Comparison of ENCODE assay signal across 15 cellular contexts in the genomic region with DNA sequence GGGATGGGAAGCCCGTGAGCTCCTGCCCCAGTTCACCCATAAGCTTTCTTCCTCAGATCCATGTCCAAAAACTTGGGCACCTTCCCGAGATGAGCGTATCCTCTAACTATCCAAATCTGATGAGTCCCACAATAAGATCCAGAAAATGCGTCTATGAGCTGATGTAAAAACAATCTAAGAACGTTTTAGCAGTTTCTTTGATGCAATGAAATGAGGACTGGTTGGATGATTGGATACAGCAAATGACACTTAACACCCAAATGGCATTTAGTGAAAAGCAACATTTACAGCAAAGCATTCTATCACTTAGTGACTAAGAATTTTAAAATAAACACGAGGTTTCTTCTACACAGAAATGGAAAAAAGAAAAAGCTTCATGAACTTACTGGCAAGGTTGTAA.
DNase-seq lines count a peak whose midpoint lies in the region; ATAC-seq and TF ChIP-seq lines count a peak whose summit lies in the region.
"Had no signal": no experiment of that assay in that cellular context is flagged by ENCODE, and none has a peak within 500 bp of the region (broad histone marks: within the 10 kb centered on the region; RNA-seq: fewer than 3 reads in every experiment).

No MANE protein-coding gene starts in this region.

- H3K4me1 ChIP-seq in cardiac muscle cell (ENCODE audit: low read depth) (peaks cover 10% of the 10 kb centered on the region), breast epithelium (peaks cover 0 to 25% of the 10 kb centered on the region in 2 donors), uterus (peaks cover 6 to 13% of the 10 kb centered on the region in 2 donors), tibial nerve (peaks cover 0 to 60% (median 20%) of the 10 kb centered on the region in 4 donors)
- peaks cover 2 to 53% of the 10 kb centered on the region in 2 donors for H3K4me1 ChIP-seq in naive thymus-derived CD4-positive, alpha-beta T cell (ENCODE audit: control insufficient read depth in 2 of 2, insufficient read depth in 2 of 2, low read length in 2 of 2)

- 85 to 89% methylated on average over 6 of the region's 6 CpGs for WGBS in tibial nerve, 2 donors

- H3K27ac ChIP-seq in cardiac muscle cell (peak overlapping the region; percentile 9), breast epithelium (peak overlapping the region; percentile 87 to 95), uterus (peak overlapping the region; percentile 85 to 99), tibial nerve (peak overlapping the region in 1 of 4 donors; percentile 90)
- peak overlapping the region; percentile 30 for H3K27ac ChIP-seq in naive thymus-derived CD4-positive, alpha-beta T cell (ENCODE audit: low read depth, low read length)
- H3K27ac ChIP-seq: testis had no signal

- TF ChIP-seq EP300 in tibial nerve (IDR thresholded peaks at IDR 0.05): no peak

- H3K36me3 ChIP-seq in cardiac muscle cell: peaks cover 37% of the 10 kb centered on the region
- peaks cover 3% of the 10 kb centered on the region for H3K36me3 ChIP-seq in breast epithelium
- peaks cover 17 to 51% (median 42%) of the 10 kb centered on the region in 3 experiments for H3K36me3 ChIP-seq in naive thymus-derived CD4-positive, alpha-beta T cell (ENCODE audit: control insufficient read depth in 2 of 3, insufficient read depth in 3 of 3, low read length in 3 of 3)
- H3K36me3 ChIP-seq in uterus: no peaks in the 10 kb centered on the region
- peaks cover 0 to 24% (median 6%) of the 10 kb centered on the region in 3 donors for H3K36me3 ChIP-seq in tibial nerve

- H3K27me3 ChIP-seq in cardiac muscle cell: no peaks in the 10 kb centered on the region
- no peaks in the 10 kb centered on the region for H3K27me3 ChIP-seq in breast epithelium
- H3K27me3 ChIP-seq in naive thymus-derived CD4-positive, alpha-beta T cell (ENCODE audit: control insufficient read depth in 2 of 2, insufficient read depth in 2 of 2, low read length in 2 of 2): no peaks in the 10 kb centered on the region
- H3K27me3 ChIP-seq in uterus: no peaks in the 10 kb centered on the region
- H3K27me3 ChIP-seq in tibial nerve: no peaks in the 10 kb centered on the region
- H3K27me3 ChIP-seq: heart right ventricle, testis had no signal

- ATAC-seq in left ventricle myocardium superior: no peak
- ATAC-seq in naive thymus-derived CD4-positive, alpha-beta T cell: no peak
- ATAC-seq in GM21723 (IDR thresholded peaks at IDR 0.05; ENCODE audit: unreplicated experiment): no peak
- ATAC-seq: heart right ventricle, left colon had no signal

- DNase-seq in cardiac muscle cell (ENCODE audit: low read depth in 1 of 2, low spot score in 1 of 2) (no peak), left ventricle myocardium superior (no peak), breast epithelium (ENCODE audit: low spot score in 2 of 2) (no peak), uterus (no peak), tibial nerve (ENCODE audit: low spot score in 2 of 2) (no peak), NCI-H187 (lab: John Stamatoyannopoulos, UW) (no peak)
- no peak for DNase-seq in naive thymus-derived CD4-positive, alpha-beta T cell
- DNase-seq: activated CD4-positive, alpha-beta T cell treated with anti-CD3 and anti-CD28 coated beads, Interleukin-2, amount 50 U/mL, for 1 hour; activated gamma-delta T cell; DMS153; heart right ventricle; left colon; NCI-H187 treated with DMSO at 0.1 percent for 48 hours; testis had no signal

- TF ChIP-seq CTCF in cardiac muscle cell (IDR thresholded peaks at IDR 0.05; ENCODE audit: low read depth, low read length): no peak
- no peak for TF ChIP-seq CTCF in breast epithelium (IDR thresholded peaks at IDR 0.05)
- no peak for TF ChIP-seq CTCF in uterus (IDR thresholded peaks at IDR 0.05)
- no peak for TF ChIP-seq CTCF in tibial nerve (IDR thresholded peaks at IDR 0.05)

- H3K4me3 Mint-ChIP-seq in naive thymus-derived CD4-positive, alpha-beta T cell: peak overlapping the region in 2 of 10 donors; percentile 3 to 19

- H3K4me3 ChIP-seq in cardiac muscle cell (no peak overlapping the region), breast epithelium (no peak overlapping the region), uterus (no peak overlapping the region), tibial nerve (no peak overlapping the region)
- H3K4me3 ChIP-seq in naive thymus-derived CD4-positive, alpha-beta T cell (ENCODE audit: low read length): no peak overlapping the region
- H3K4me3 ChIP-seq: heart right ventricle, testis had no signal

- no peaks in the 10 kb centered on the region for H3K9me3 ChIP-seq in cardiac muscle cell (ENCODE audit: low read depth)
- H3K9me3 ChIP-seq in breast epithelium: no peaks in the 10 kb centered on the region
- no peaks in the 10 kb centered on the region for H3K9me3 ChIP-seq in naive thymus-derived CD4-positive, alpha-beta T cell (ENCODE audit: control insufficient read depth in 2 of 3, low read length in 3 of 3)
- no peaks in the 10 kb centered on the region for H3K9me3 ChIP-seq in uterus
- no peaks in the 10 kb centered on the region for H3K9me3 ChIP-seq in tibial nerve
- H3K9me3 ChIP-seq: heart right ventricle, testis had no signal

- intact Hi-C loops in left ventricle myocardium superior (cut with micrococcal nuclease) (no loop called here), breast epithelium (cut with DNase I; ENCODE audit: low total_unique reads) (loop anchor here (10.0 kb wide), 1 partner anchor 80 kb away; no protein-coding TSS in a partner anchor), uterus (cut with DNase I; ENCODE audit: low total_unique reads) (no loop called here)
- intact Hi-C loops in naive thymus-derived CD4-positive, alpha-beta T cell (cut with micrococcal nuclease): no loop called here

- peak overlapping the region; percentile 13 to 93 (median 82) for H3K27ac Mint-ChIP-seq in naive thymus-derived CD4-positive, alpha-beta T cell

- no peaks in the 10 kb centered on the region for H3K27me3 Mint-ChIP-seq in naive thymus-derived CD4-positive, alpha-beta T cell

- H3K9me3 Mint-ChIP-seq in naive thymus-derived CD4-positive, alpha-beta T cell: peaks cover 0 to 4% (median 0%) of the 10 kb centered on the region in 11 donors

- no peak for TF ChIP-seq POLR2A in breast epithelium (IDR thresholded peaks at IDR 0.05)
- TF ChIP-seq POLR2A in uterus (IDR thresholded peaks at IDR 0.05): no peak
- TF ChIP-seq POLR2A in tibial nerve (IDR thresholded peaks at IDR 0.05): no peak

- H3K4me1 Mint-ChIP-seq in naive thymus-derived CD4-positive, alpha-beta T cell: peaks cover 34 to 96% (median 87%) of the 10 kb centered on the region in 7 donors

- peaks cover 21 to 80% (median 62%) of the 10 kb centered on the region in 5 donors for H3K36me3 Mint-ChIP-seq in naive thymus-derived CD4-positive, alpha-beta T cell

- CTCF ChIA-PET in naive thymus-derived CD4-positive, alpha-beta T cell (lab: Charles Lee): no interaction called here

- POLR2A ChIA-PET in naive thymus-derived CD4-positive, alpha-beta T cell (lab: Charles Lee): no interaction called here
